Comparison of ENCODE assay signal across 1 cellular context in the genomic region with DNA sequence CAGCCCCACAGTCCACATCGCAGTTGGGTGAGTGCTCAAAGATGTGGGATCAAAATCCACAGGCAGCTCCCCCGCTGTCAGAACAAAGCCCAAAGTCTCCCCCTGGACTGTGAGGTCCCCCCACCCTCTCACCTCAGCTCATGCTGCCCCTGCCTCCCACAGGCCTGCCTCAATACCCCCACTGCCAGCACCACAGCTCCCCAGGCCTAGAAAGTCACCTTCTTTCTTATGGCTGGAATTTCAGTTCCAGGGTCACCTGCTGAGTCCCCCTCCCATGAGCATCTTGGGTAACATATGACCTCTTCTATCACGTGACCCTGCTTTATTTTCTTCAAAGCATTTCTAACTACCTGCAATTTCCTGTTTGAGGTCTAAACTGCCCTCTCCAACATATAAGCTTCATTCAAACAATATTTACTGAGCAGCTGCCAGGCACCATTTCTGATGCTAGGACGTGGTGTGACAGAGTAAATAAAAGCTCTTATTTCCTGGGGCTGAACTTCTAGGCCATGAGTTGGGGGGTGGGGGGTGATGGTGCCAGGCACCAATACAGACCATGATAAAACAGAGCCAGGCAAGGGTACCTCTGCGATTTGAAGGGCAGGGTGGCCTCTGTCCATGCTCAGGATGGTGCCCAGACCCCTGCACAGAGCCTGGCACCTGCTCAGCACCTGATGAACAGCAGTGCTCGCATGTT.
A peak's percentile ranks its signal among the peaks of the same experiment; 100 is the strongest.
TF ChIP-seq lines count a peak whose summit lies in the region.

No MANE protein-coding gene starts in this region.

TF ChIP-seq in GM12878, 131 proteins besides CTCF, POLR2A, EP300 and RAD21:
- TF ChIP-seq RAD51 (IDR thresholded peaks at IDR 0.05) (peak; percentile 58; the same call in 1 of the 2 replicates), CBFB (IDR thresholded peaks at IDR 0.05; ENCODE audit: low read depth) (no peak)
TF ChIP-seq in GM12878: peak in this region for 1.
